Comparison of ENCODE assay signal across 1 cellular context in the genomic region with DNA sequence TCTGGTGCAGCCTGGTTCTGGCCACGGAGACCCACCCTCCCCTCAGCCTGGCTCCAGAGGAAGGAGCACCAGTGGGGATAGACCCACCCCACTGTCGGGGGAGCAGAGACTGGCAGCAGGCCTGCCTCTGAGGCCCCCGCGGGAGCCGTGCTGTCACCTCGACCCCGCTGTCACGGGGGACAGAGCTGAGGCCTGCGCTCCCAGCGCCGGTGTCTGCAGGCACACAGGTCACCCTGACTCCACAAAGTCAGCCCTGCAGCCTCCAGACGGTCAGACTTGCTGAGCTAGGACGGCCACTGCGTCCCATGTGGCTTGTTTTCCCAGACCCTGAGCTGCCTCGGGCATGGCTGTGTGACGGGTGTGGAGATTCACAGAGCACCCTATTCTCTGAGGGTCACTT.
TF ChIP-seq lines count a peak whose summit lies in the region.

No MANE protein-coding gene starts in this region.

TF ChIP-seq in H1, 55 proteins besides CTCF, POLR2A, EP300 and RAD21:
- TF ChIP-seq EGR1 (IDR thresholded peaks at IDR 0.05; ENCODE audit: borderline replicate concordance, low read depth, low read length) (no peak), BACH1 (IDR thresholded peaks at IDR 0.05; ENCODE audit: low read length) (no peak), JUND (IDR thresholded peaks at IDR 0.05; ENCODE audit: low read length) (no peak), CBX5 (IDR thresholded peaks at IDR 0.05; ENCODE audit: low read depth, low read length) (no peak), BCL11A (IDR thresholded peaks at IDR 0.05; ENCODE audit: low read depth in 2 of 2, low read length in 2 of 2) (no peak), CBX8 (IDR thresholded peaks at IDR 0.05; ENCODE audit: borderline replicate concordance, low read depth, low read length) (no peak), YY1 (IDR thresholded peaks at IDR 0.05; ENCODE audit: low read depth, low read length) (no peak), RNF2 (IDR thresholded peaks at IDR 0.05; ENCODE audit: borderline replicate concordance, low read depth, low read length, missing control alignments, poor library complexity, severe bottlenecking) (no peak), EZH2 (IDR thresholded peaks at IDR 0.05; ENCODE audit: low read depth, low read length, severe bottlenecking) (no peak), RFX5 (IDR thresholded peaks at IDR 0.05; ENCODE audit: borderline replicate concordance, low read depth, low read length) (no peak), TBP (IDR thresholded peaks at IDR 0.05; ENCODE audit: low read depth, low read length) (no peak), KDM5A (IDR thresholded peaks at IDR 0.05; ENCODE audit: low read length) (no peak), HDAC6 (IDR thresholded peaks at IDR 0.05; ENCODE audit: low read depth, low read length) (no peak), SIN3A (conservative IDR thresholded peaks at IDR 0.05 in 1 of 2, IDR thresholded peaks at IDR 0.05 in 1 of 2; ENCODE audit: low read depth in 1 of 2, low read length in 2 of 2) (no peak), TCF12 (IDR thresholded peaks at IDR 0.05; ENCODE audit: low read depth, low read length) (no peak)
- TF ChIP-seq, protein P1, sequence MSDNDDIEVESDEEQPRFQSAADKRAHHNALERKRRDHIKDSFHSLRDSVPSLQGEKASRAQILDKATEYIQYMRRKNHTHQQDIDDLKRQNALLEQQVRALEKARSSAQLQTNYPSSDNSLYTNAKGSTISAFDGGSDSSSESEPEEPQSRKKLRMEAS (IDR thresholded peaks at IDR 0.05), result no peak
